15 cellular contexts compared by ENCODE assay signal in genomic region chr12:72207756-72208155, GRCh38.
DNase-seq lines count a peak whose midpoint lies in the region; ATAC-seq lines count a peak whose summit lies in the region.
"Had no signal": no experiment of that assay in that cellular context is flagged by ENCODE, and none has a peak within 500 bp of the region (broad histone marks: within the 10 kb centered on the region; RNA-seq: fewer than 3 reads in every experiment).

No MANE protein-coding gene starts in this region.

- DNase-seq in COLO668 (lab: John Stamatoyannopoulos, UW; ENCODE audit: unreplicated experiment) (peak; percentile 9), NCI-H69 (lab: John Stamatoyannopoulos, UW) (peak; percentile 59), globus pallidus (ENCODE audit: low spot score) (peak; percentile 72), pons (ENCODE audit: low spot score) (peak; percentile 52), HT-29 (ENCODE audit: low spot score) (no peak), left lobe of liver (ENCODE audit: low spot score) (no peak)
- DNase-seq: ACHN; CD4-positive, alpha-beta memory T cell; MM.1S; NCI-H1105; NCI-H1694 treated with DMSO at 0.1 percent for 48 hours; NCI-H446 had no signal

- ATAC-seq in GM18498 (IDR thresholded peaks at IDR 0.05; ENCODE audit: unreplicated experiment) (no peak), HG02938 (IDR thresholded peaks at IDR 0.05; ENCODE audit: unreplicated experiment) (no peak), left lobe of liver (no peak)
- ATAC-seq: HepG2 had no signal

Comparison
In these comparisons a context has a peak if more than half of its experiments do, and no peak if none do; other contexts are left out.
1. DNase-seq: peak in COLO668 (single experiment), NCI-H69 (single experiment), globus pallidus (single experiment) and pons (single experiment); none in HT-29 (single experiment) and left lobe of liver (single experiment).